ENCODE assay signal across 8 cellular contexts in genomic region chr3:24496529-24497482, GRCh38. TPM values are rescaled to one million over a fixed set of nuclear protein-coding genes. Genes with fewer than 3 reads are reported as not detected.
DNase-seq lines count a peak whose midpoint lies in the region; ATAC-seq and TF ChIP-seq lines count a peak whose summit lies in the region.

No MANE protein-coding gene starts in this region.

- peak overlapping the region; percentile 78 for H2BK12ac ChIP-seq in trophoblast cell (ENCODE audit: low read length)

- no peak overlapping the region for H4K91ac ChIP-seq in trophoblast cell (ENCODE audit: low read depth, low read length)

- H3K4me3 ChIP-seq in Panc1 (ENCODE audit: low read depth in 2 of 2, low read length in 2 of 2) (no peak overlapping the region), trophoblast cell (ENCODE audit: low read depth, low read length) (no peak overlapping the region)

- no peak overlapping the region for H3K4me2 ChIP-seq in trophoblast cell (ENCODE audit: low read length)

- CTCF ChIA-PET in Panc1 (lab: Charles Lee) = interaction anchor here (1.1 to 1.2 kb wide), 2 partner anchors 28 to 132 kb away, joined by 4 to 5 read pairs; no protein-coding TSS in a partner anchor

- peaks cover 45% of the 10 kb centered on the region for H3K27me3 Mint-ChIP-seq in T-helper 17 cell

- H3K79me1 ChIP-seq in trophoblast cell (ENCODE audit: low read length) = peaks cover 21% of the 10 kb centered on the region

- no peaks in the 10 kb centered on the region; the same call in none of the 2 replicates for H3K4me1 ChIP-seq in Panc1 (ENCODE audit: control insufficient read depth, insufficient read depth, low read length)
- no peaks in the 10 kb centered on the region for H3K4me1 ChIP-seq in foreskin keratinocyte
- peaks cover 3 to 8% of the 10 kb centered on the region in 2 experiments for H3K4me1 ChIP-seq in trophoblast cell (ENCODE audit: control insufficient read depth in 1 of 2, insufficient read depth in 2 of 2, low read length in 2 of 2)

- H3K4me3 Mint-ChIP-seq in T-helper 17 cell = no peak overlapping the region

- H2BK5ac ChIP-seq in trophoblast cell (ENCODE audit: low read depth, low read length, poor library complexity) = no peak overlapping the region

- WGBS in trophoblast cell (ENCODE audit: extremely low coverage, insufficient coverage, insufficient read length) = no CpG with 5 or more reads among the region's 16 CpGs

- in situ Hi-C loops in GM13977 (cut with MboI; ENCODE audit: low pct_unique_long_range_greater_than_20kb, low sequenced_read_pairs, unreplicated experiment) (no loop called here), Panc1 (cut with HindIII; ENCODE audit: low pct_unique_long_range_greater_than_20kb, low sequenced_read_pairs) (no loop called here)

- no peak overlapping the region for H3K18ac ChIP-seq in trophoblast cell (ENCODE audit: low read length)

- peak overlapping the region; percentile 58 for H2AFZ ChIP-seq in trophoblast cell (ENCODE audit: insufficient read depth, low read length, poor library complexity)

- no peak overlapping the region for H3K27ac ChIP-seq in Panc1 (ENCODE audit: low read length)
- no peak overlapping the region for H3K27ac ChIP-seq in foreskin keratinocyte
- H3K27ac ChIP-seq in trophoblast cell (ENCODE audit: low read depth, low read length) = peak overlapping the region; percentile 12

- POLR2A ChIA-PET in Panc1 (lab: Charles Lee) = no interaction called here

- peaks cover 16% of the 10 kb centered on the region for H3K79me2 ChIP-seq in trophoblast cell (ENCODE audit: control insufficient read depth, insufficient read depth, low read length, poor library complexity)

- H3K36me3 ChIP-seq in Panc1 (ENCODE audit: control insufficient read depth, insufficient read depth, low read length) (no peaks in the 10 kb centered on the region), trophoblast cell (ENCODE audit: control insufficient read depth in 1 of 2, insufficient read depth in 2 of 2, low read length in 2 of 2) (no peaks in the 10 kb centered on the region)

- H4K8ac ChIP-seq in trophoblast cell (ENCODE audit: low read depth, low read length) = peak overlapping the region; percentile 43

- H3K27me3 ChIP-seq in Panc1 (ENCODE audit: control insufficient read depth, insufficient read depth, low read length) (no peaks in the 10 kb centered on the region), foreskin keratinocyte (no peaks in the 10 kb centered on the region), trophoblast cell (ENCODE audit: insufficient read depth, low read length) (no peaks in the 10 kb centered on the region)

- ATAC-seq in Panc1 (0 out of 2 replicates have a peak, but pooled peaks have one; percentile 23), foreskin keratinocyte (no peak), T-helper 17 cell (no peak), HG02571 (IDR thresholded peaks at IDR 0.05; ENCODE audit: unreplicated experiment) (no peak)

- DNase-seq in GM13977 (ENCODE audit: low spot score) = peak; percentile 32
- no peak for DNase-seq in Panc1 (ENCODE audit: low read depth, low spot score)
- DNase-seq in foreskin keratinocyte = no peak
- peak; percentile 78 to 91 for DNase-seq in trophoblast cell
- no peak for DNase-seq in NCI-H1105 treated with DMSO at 0.1 percent for 48 hours (lab: John Stamatoyannopoulos, UW)
- no peak for DNase-seq in activated CD8-positive, alpha-beta memory T cell treated with anti-CD3 and anti-CD28 coated beads for 24 hours
- DNase-seq in T-helper 17 cell = no peak

- peak overlapping the region; percentile 64 for H2BK120ac ChIP-seq in trophoblast cell (ENCODE audit: insufficient read depth, low read length, poor library complexity)

- no peak overlapping the region for H4K12ac ChIP-seq in trophoblast cell (ENCODE audit: low read depth, low read length)

- no peak overlapping the region for H3K4ac ChIP-seq in trophoblast cell (ENCODE audit: low read depth, low read length)

- no peak overlapping the region for H3K14ac ChIP-seq in trophoblast cell (ENCODE audit: low read length)

- no peak overlapping the region for H2AK5ac ChIP-seq in trophoblast cell (ENCODE audit: low read length)

- no peaks in the 10 kb centered on the region for H3K9me3 ChIP-seq in Panc1 (ENCODE audit: control insufficient read depth, insufficient read depth, low read depth, low read length)
- H3K9me3 ChIP-seq in trophoblast cell (ENCODE audit: insufficient read depth, low read depth, low read length) = no peaks in the 10 kb centered on the region
- H3K9me3 ChIP-seq in T-helper 17 cell (ENCODE audit: control insufficient read depth, low read length, poor library complexity, severe bottlenecking) = no peaks in the 10 kb centered on the region

- intact Hi-C loops in Panc1 (cut with micrococcal nuclease; ENCODE audit: unreplicated experiment) = loop anchor here (5.0 kb wide), 1 partner anchor 235 kb away; no protein-coding TSS in a partner anchor

- H3K36me3 Mint-ChIP-seq in T-helper 17 cell (ENCODE audit: low read depth) = peaks cover 2% of the 10 kb centered on the region

- no TSS peak for BruUV-seq in Panc1 (replicated peaks; lab: Mats Ljungman, UMichigan)

- H3K23ac ChIP-seq in trophoblast cell (ENCODE audit: low read length) = no peak overlapping the region

- no peak overlapping the region for H3K9ac ChIP-seq in trophoblast cell (ENCODE audit: low read length)

- H3K4me1 Mint-ChIP-seq in T-helper 17 cell = no peaks in the 10 kb centered on the region

- H3K27ac Mint-ChIP-seq in T-helper 17 cell = no peak overlapping the region

- TF ChIP-seq CTCF in GM13977 (IDR thresholded peaks at IDR 0.05; ENCODE audit: extremely low read depth, insufficient read depth, missing control alignments) (peak; percentile 22), Panc1 (IDR thresholded peaks at IDR 0.05) (peak; percentile 73), foreskin keratinocyte (conservative IDR thresholded peaks at IDR 0.05) (peak; percentile 31)

RNA-seq across cellular contexts. Expression of gene THRB, which starts 2.2 kb away (rescaled TPM):
- total RNA-seq in Panc1 (2021; ENCODE audit: unreplicated experiment) (3.9 TPM), foreskin keratinocyte (3.1 and 3.9 TPM in 2 replicates), T-helper 17 cell (1 to 10 TPM in 1 of 2 donors, not detected in 1; 1.2 TPM)
- 2.5 TPM for polyA plus RNA-seq in Panc1 (2012; ENCODE audit: insufficient read length)
- polyA plus RNA-seq in foreskin keratinocyte = 0.93 and 0.98 TPM in 2 replicates
- 27.4 and 28.6 TPM in 2 replicates for polyA plus RNA-seq in trophoblast cell (2013)

Comparison
In these comparisons a context has a peak if more than half of its experiments do, and no peak if none do; other contexts are left out.
1. DNase-seq: peak in GM13977 (single experiment) and trophoblast cell (2 of 2); none in Panc1 (single experiment), foreskin keratinocyte (0 of 2), NCI-H1105 treated with DMSO at 0.1 percent for 48 hours (single experiment), activated CD8-positive, alpha-beta memory T cell treated with anti-CD3 and anti-CD28 coated beads for 24 hours (single experiment) and T-helper 17 cell (0 of 3).
2. CTCF ChIP-seq: peak in every context shown above with its lines; median percentile 73 in Panc1; 31 in foreskin keratinocyte; 22 in GM13977.